ENCODE assay signal across 16 cellular contexts in the genomic region with DNA sequence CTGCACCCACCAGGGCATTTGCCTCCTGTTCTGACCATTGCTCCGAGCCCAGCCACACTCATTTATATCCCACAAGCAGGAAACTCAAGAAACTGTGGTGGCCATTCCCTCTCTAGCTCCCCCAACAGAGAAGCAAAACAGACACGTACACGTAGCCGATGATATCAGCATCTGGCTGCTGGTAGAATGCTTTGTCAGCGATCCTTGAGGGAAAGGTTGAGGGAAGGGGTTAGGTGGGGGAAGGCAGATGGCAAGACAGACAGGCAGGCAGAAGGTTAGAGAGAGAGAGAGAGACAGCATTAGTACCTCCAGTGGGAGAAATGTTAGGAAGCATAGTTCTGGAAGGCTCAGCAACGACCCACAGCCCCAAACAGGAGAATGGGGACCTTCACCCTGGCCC. TPM values are rescaled to one million over a fixed set of nuclear protein-coding genes. Genes with fewer than 3 reads are reported as not detected.
A peak's percentile ranks its signal among the peaks of the same experiment; 100 is the strongest.
DNase-seq lines count a peak whose midpoint lies in the region; ATAC-seq and TF ChIP-seq lines count a peak whose summit lies in the region.
"Had no signal": no experiment of that assay in that cellular context is flagged by ENCODE, and none has a peak within 500 bp of the region (broad histone marks: within the 10 kb centered on the region; RNA-seq: fewer than 3 reads in every experiment).

No MANE protein-coding gene starts in this region.

- intact Hi-C loops in Right ventricle myocardium inferior (cut with DNase I) (no loop called here), left colon (cut with DNase I, micrococcal nuclease) (no loop called here)

- peaks cover 21% of the 10 kb centered on the region for H3K4me1 ChIP-seq in cardiac muscle cell (ENCODE audit: low read depth)
- H3K4me1 ChIP-seq: colonic mucosa had no signal

- H3K36me3 Mint-ChIP-seq in glutamatergic neuron (ENCODE audit: unreplicated experiment) = no peaks in the 10 kb centered on the region
- peaks cover 25% of the 10 kb centered on the region for H3K36me3 Mint-ChIP-seq in stimulated activated effector memory CD8-positive, alpha-beta T cell treated with anti-CD3 and anti-CD28 coated beads, Interleukin-12 subunit alpha, Interleukin-12 subunit beta, amount 100 ng/mL, for 72 hours
- H3K36me3 Mint-ChIP-seq: natural killer cell had no signal

- ATAC-seq in Right ventricle myocardium inferior = no peak
- ATAC-seq in stimulated activated effector memory CD8-positive, alpha-beta T cell treated with anti-CD3 and anti-CD28 coated beads, Interleukin-12 subunit alpha, Interleukin-12 subunit beta, amount 100 ng/mL, for 72 hours = no peak
- no peak for ATAC-seq in left colon
- ATAC-seq: esophagus mucosa, natural killer cell had no signal

- H3K9me3 Mint-ChIP-seq in glutamatergic neuron (ENCODE audit: unreplicated experiment) = peaks cover 2% of the 10 kb centered on the region
- H3K9me3 Mint-ChIP-seq in stimulated activated effector memory CD8-positive, alpha-beta T cell treated with anti-CD3 and anti-CD28 coated beads, Interleukin-12 subunit alpha, Interleukin-12 subunit beta, amount 100 ng/mL, for 72 hours = no peaks in the 10 kb centered on the region
- H3K9me3 Mint-ChIP-seq: activated CD4-positive, alpha-beta T cell treated with anti-CD3 and anti-CD28 coated beads, Interleukin-2, amount 10 ng/mL, durations not matched to agents 24 days and 14 days; natural killer cell had no signal

- H3K27me3 ChIP-seq in cardiac muscle cell = no peaks in the 10 kb centered on the region
- H3K27me3 ChIP-seq: colonic mucosa, thyroid gland had no signal

- no peaks in the 10 kb centered on the region for H3K9me3 ChIP-seq in cardiac muscle cell (ENCODE audit: low read depth)
- no peaks in the 10 kb centered on the region for H3K9me3 ChIP-seq in SK-N-MC (ENCODE audit: low read depth, low read length)
- H3K9me3 ChIP-seq: colonic mucosa, thyroid gland had no signal

- H3K27ac Mint-ChIP-seq in glutamatergic neuron (ENCODE audit: unreplicated experiment) = peak overlapping the region; percentile 83
- H3K27ac Mint-ChIP-seq in stimulated activated effector memory CD8-positive, alpha-beta T cell treated with anti-CD3 and anti-CD28 coated beads, Interleukin-12 subunit alpha, Interleukin-12 subunit beta, amount 100 ng/mL, for 72 hours = peak overlapping the region; percentile 43
- H3K27ac Mint-ChIP-seq: activated CD4-positive, alpha-beta T cell treated with anti-CD3 and anti-CD28 coated beads, Interleukin-2, amount 10 ng/mL, durations not matched to agents 24 days and 14 days; natural killer cell had no signal

- H3K36me3 ChIP-seq in cardiac muscle cell (no peaks in the 10 kb centered on the region), SK-N-MC (ENCODE audit: insufficient read depth, low read length) (no peaks in the 10 kb centered on the region)
- H3K36me3 ChIP-seq: colonic mucosa had no signal

- H3K27ac ChIP-seq in cardiac muscle cell (peak overlapping the region; percentile 82), SK-N-MC (no peak overlapping the region)
- H3K27ac ChIP-seq: colonic mucosa, thyroid gland had no signal

- peak in 1 of 2 donors; percentile 23 for DNase-seq in cardiac muscle cell (ENCODE audit: low read depth in 1 of 2, low spot score in 1 of 2)
- no peak for DNase-seq in Right ventricle myocardium inferior (ENCODE audit: missing footprints)
- no peak for DNase-seq in SK-N-MC (ENCODE audit: low read depth, low spot score)
- no peak for DNase-seq in glutamatergic neuron
- no peak for DNase-seq in stimulated activated effector memory CD8-positive, alpha-beta T cell treated with anti-CD3 and anti-CD28 coated beads, Interleukin-12 subunit alpha, Interleukin-12 subunit beta, amount 100 ng/mL, for 72 hours (ENCODE audit: low spot score in 2 of 2)
- no peak for DNase-seq in NCI-H2081 (lab: John Stamatoyannopoulos, UW)
- DNase-seq in left colon = no peak
- DNase-seq in cortex of kidney (lab: John Stamatoyannopoulos, UW) = no peak
- DNase-seq: activated CD4-positive, alpha-beta T cell treated with anti-CD3 and anti-CD28 coated beads, Interleukin-2, amount 10 ng/mL, durations not matched to agents 24 days and 14 days; activated T-cell treated with anti-CD3 and anti-CD28 coated beads, Interleukin-2, amount 50 U/mL, for 1 hour; colonic mucosa; GF-D8; natural killer cell; NCI-H146; thyroid gland had no signal

- H3K4me3 Mint-ChIP-seq in glutamatergic neuron (ENCODE audit: unreplicated experiment) = peak overlapping the region; percentile 40
- no peak overlapping the region for H3K4me3 Mint-ChIP-seq in stimulated activated effector memory CD8-positive, alpha-beta T cell treated with anti-CD3 and anti-CD28 coated beads, Interleukin-12 subunit alpha, Interleukin-12 subunit beta, amount 100 ng/mL, for 72 hours
- H3K4me3 Mint-ChIP-seq: activated CD4-positive, alpha-beta T cell treated with anti-CD3 and anti-CD28 coated beads, Interleukin-2, amount 10 ng/mL, durations not matched to agents 24 days and 14 days; natural killer cell had no signal

- peaks cover 5% of the 10 kb centered on the region for H3K27me3 Mint-ChIP-seq in glutamatergic neuron (ENCODE audit: unreplicated experiment)
- H3K27me3 Mint-ChIP-seq: activated CD4-positive, alpha-beta T cell treated with anti-CD3 and anti-CD28 coated beads, Interleukin-2, amount 10 ng/mL, durations not matched to agents 24 days and 14 days had no signal

- peak overlapping the region; percentile 45 for H3K9ac ChIP-seq in SK-N-MC (ENCODE audit: insufficient read length)

- H3K4me1 Mint-ChIP-seq in glutamatergic neuron (ENCODE audit: low read depth, unreplicated experiment) = peaks cover 21% of the 10 kb centered on the region
- H3K4me1 Mint-ChIP-seq in stimulated activated effector memory CD8-positive, alpha-beta T cell treated with anti-CD3 and anti-CD28 coated beads, Interleukin-12 subunit alpha, Interleukin-12 subunit beta, amount 100 ng/mL, for 72 hours = no peaks in the 10 kb centered on the region
- H3K4me1 Mint-ChIP-seq: natural killer cell had no signal

- H3K4me3 ChIP-seq in cardiac muscle cell (no peak overlapping the region), SK-N-MC (no peak overlapping the region)
- H3K4me3 ChIP-seq: colonic mucosa, thyroid gland had no signal

- TF ChIP-seq CTCF in cardiac muscle cell (IDR thresholded peaks at IDR 0.05; ENCODE audit: low read depth, low read length) = no peak
- TF ChIP-seq CTCF in glutamatergic neuron (IDR thresholded peaks at IDR 0.05; ENCODE audit: partially characterized antibody, unreplicated experiment) = no peak

RNA-seq across cellular contexts. Expression of a gene that starts 7.8 kb away (rescaled TPM):
- total RNA-seq in cardiac muscle cell = 203 and 313 TPM in 2 replicates
- 273 and 388 TPM in 2 replicates for polyA plus RNA-seq in cardiac muscle cell
- total RNA-seq in Right ventricle myocardium inferior = 218 TPM
- total RNA-seq in glutamatergic neuron (ENCODE audit: unreplicated experiment) = 103 TPM
- total RNA-seq in left colon = 100 to 1,000 TPM; 194 to 226 TPM

RNA-seq across cellular contexts. Expression of a gene that starts 7.9 kb away (rescaled TPM):
- total RNA-seq in cardiac muscle cell = 11.5 and 18.0 TPM in 2 replicates
- polyA plus RNA-seq in cardiac muscle cell = 52.0 and 56.7 TPM in 2 replicates
- 22.6 TPM for total RNA-seq in Right ventricle myocardium inferior
- 18.6 TPM for total RNA-seq in glutamatergic neuron (ENCODE audit: unreplicated experiment)
- 10 to 100 TPM; 15.9 to 24.9 TPM for total RNA-seq in left colon

RNA-seq across cellular contexts. Expression of a gene that starts 20.0 kb away (rescaled TPM):
- total RNA-seq in cardiac muscle cell = 187 and 224 TPM in 2 replicates
- 159 and 222 TPM in 2 replicates for polyA plus RNA-seq in cardiac muscle cell
- total RNA-seq in Right ventricle myocardium inferior = 217 TPM
- 83.8 TPM for total RNA-seq in glutamatergic neuron (ENCODE audit: unreplicated experiment)
- total RNA-seq in left colon = 100 to 1,000 TPM; 279 to 282 TPM

RNA-seq across cellular contexts. Expression of a gene that starts 31.0 kb away (rescaled TPM):
- total RNA-seq in cardiac muscle cell = 10.3 and 29.5 TPM in 2 replicates
- polyA plus RNA-seq in cardiac muscle cell = 7.8 and 9.6 TPM in 2 replicates
- 5.4 TPM for total RNA-seq in Right ventricle myocardium inferior
- 34.7 TPM for total RNA-seq in glutamatergic neuron (ENCODE audit: unreplicated experiment)
- 1 to 10 TPM; 1.0 to 1.8 TPM for total RNA-seq in left colon

RNA-seq across cellular contexts. Expression of a gene that starts 34.8 kb away (rescaled TPM):
- total RNA-seq in cardiac muscle cell (118 and 160 TPM in 2 replicates), Right ventricle myocardium inferior (76.0 TPM), glutamatergic neuron (ENCODE audit: unreplicated experiment) (203 TPM), left colon (10 to 100 TPM; 83.4 to 93.5 TPM)
- polyA plus RNA-seq in cardiac muscle cell = 125 and 134 TPM in 2 replicates
